In the genomic region with DNA sequence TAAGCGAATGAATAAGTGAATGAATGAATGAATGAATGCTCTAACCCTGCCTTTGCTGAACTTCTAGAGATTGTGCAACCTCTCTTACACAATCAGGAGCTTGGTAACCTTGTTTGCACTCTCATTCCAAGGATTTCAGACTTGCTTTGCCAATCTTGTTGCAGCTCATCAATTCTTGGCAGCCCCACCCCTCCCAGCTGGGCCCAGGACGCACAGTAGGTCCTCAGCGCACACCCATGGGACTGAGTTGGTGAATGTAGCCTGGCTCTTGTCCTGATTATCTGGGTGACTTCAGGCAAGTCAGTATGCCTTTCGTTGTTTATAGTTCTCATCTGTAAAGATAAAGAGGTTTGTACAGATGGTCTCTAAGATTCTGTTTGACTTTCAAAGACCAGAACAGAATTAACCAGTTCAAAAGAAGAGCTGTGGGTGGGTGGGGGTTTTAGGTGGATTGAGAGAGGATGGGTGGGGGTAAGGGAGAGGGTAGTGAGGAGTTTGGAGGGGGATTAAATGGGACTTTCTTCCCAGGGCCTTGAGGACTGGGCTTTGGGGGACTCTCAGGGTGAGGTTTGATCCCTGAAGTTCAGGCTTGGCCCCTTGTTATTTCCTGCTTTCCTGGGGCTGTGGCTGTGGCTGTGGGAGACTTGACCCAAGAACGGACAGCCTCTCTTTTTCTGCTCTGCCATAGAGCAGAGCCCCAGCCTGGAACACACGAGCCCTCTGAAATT, we compare ENCODE assay signal across 1 cellular context.
TF ChIP-seq lines count a peak whose summit lies in the region.

No MANE protein-coding gene starts in this region.

TF ChIP-seq in K562, 482 proteins besides CTCF, POLR2A, EP300 and RAD21 (continued from another document):
- TF ChIP-seq, protein P1, sequence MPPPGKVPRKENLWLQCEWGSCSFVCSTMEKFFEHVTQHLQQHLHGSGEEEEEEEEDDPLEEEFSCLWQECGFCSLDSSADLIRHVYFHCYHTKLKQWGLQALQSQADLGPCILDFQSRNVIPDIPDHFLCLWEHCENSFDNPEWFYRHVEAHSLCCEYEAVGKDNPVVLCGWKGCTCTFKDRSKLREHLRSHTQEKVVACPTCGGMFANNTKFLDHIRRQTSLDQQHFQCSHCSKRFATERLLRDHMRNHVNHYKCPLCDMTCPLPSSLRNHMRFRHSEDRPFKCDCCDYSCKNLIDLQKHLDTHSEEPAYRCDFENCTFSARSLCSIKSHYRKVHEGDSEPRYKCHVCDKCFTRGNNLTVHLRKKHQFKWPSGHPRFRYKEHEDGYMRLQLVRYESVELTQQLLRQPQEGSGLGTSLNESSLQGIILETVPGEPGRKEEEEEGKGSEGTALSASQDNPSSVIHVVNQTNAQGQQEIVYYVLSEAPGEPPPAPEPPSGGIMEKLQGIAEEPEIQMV (tag; conservative IDR thresholded peaks at IDR 0.05; ENCODE audit: low read depth), result no peak
- TF ChIP-seq CEBPG (CRISPR knock-in tag; IDR thresholded peaks at IDR 0.05) (peak; percentile 88), CEBPG (tag; conservative IDR thresholded peaks at IDR 0.05 in 1 of 2, IDR thresholded peaks at IDR 0.05 in 1 of 2) (peak; percentile 94 to 98), CXXC5 (CRISPR knock-in tag; IDR thresholded peaks at IDR 0.05) (peak; percentile 27; the same call in 1 of the 2 replicates), ZNF24 (IDR thresholded peaks at IDR 0.05) (peak; percentile 99), HNRNPH1 (optimal IDR thresholded peaks at IDR 0.05; ENCODE audit: low read depth, low read length) (no peak), MEF2A (IDR thresholded peaks at IDR 0.05; ENCODE audit: control insufficient read depth, low read depth, low read length) (0 out of 2 replicates have a peak, but pooled peaks have one; percentile 13), MEIS2 (IDR thresholded peaks at IDR 0.05; ENCODE audit: partially characterized antibody) (peak; percentile 37), PRMT5 (CRISPR knock-in tag; IDR thresholded peaks at IDR 0.05) (no peak), ARID1B (IDR thresholded peaks at IDR 0.05) (peak; percentile 93), KDM1A (IDR thresholded peaks at IDR 0.05) (peak; percentile 62 to 63; a peak in 3 of 4 replicates), ARNT (IDR thresholded peaks at IDR 0.05) (no peak), NFE2L1 (tag; IDR thresholded peaks at IDR 0.05; ENCODE audit: borderline replicate concordance, low read depth) (no peak), DPF2 (IDR thresholded peaks at IDR 0.05) (peak; percentile 89), RBFOX2 (IDR thresholded peaks at IDR 0.05; ENCODE audit: low read depth, low read length) (no peak), ZFP36 (IDR thresholded peaks at IDR 0.05; ENCODE audit: low read depth, low read length, partially characterized antibody) (no peak), RAD51 (IDR thresholded peaks at IDR 0.05; ENCODE audit: borderline replicate concordance, low read depth) (no peak), POLR2AphosphoS5 (IDR thresholded peaks at IDR 0.05; ENCODE audit: control insufficient read depth, insufficient read depth, low read depth, low read length) (peak; percentile 31; the same call in 1 of the 2 replicates), TOE1 (IDR thresholded peaks at IDR 0.05; ENCODE audit: borderline replicate concordance) (0 out of 2 replicates have a peak, but pooled peaks have one; percentile 13), TOE1 (CRISPR knock-in tag; IDR thresholded peaks at IDR 0.05; ENCODE audit: borderline replicate concordance, low read depth) (no peak), HDAC3 (IDR thresholded peaks at IDR 0.05; ENCODE audit: borderline replicate concordance, partially characterized antibody) (peak; percentile 62), DACH1 (IDR thresholded peaks at IDR 0.05; ENCODE audit: partially characterized antibody) (peak; percentile 51), TCF3 (CRISPR knock-in tag; IDR thresholded peaks at IDR 0.05) (peak; percentile 84), KLF13 (tag; IDR thresholded peaks at IDR 0.05; ENCODE audit: borderline replicate concordance, low read depth) (peak; percentile 70; the same call in 1 of the 2 replicates), ZNF507 (tag; conservative IDR thresholded peaks at IDR 0.05) (no peak), ZC3H8 (IDR thresholded peaks at IDR 0.05) (no peak), FOXA3 (CRISPR knock-in tag; conservative IDR thresholded peaks at IDR 0.05 in 1 of 2, IDR thresholded peaks at IDR 0.05 in 1 of 2) (peak in 1 of 2 experiments; percentile 64; a peak in 1 of 4 replicates), FOXJ2 (tag; IDR thresholded peaks at IDR 0.05) (peak; percentile 37; the same call in 1 of the 2 replicates), ZNF324 (CRISPR knock-in tag; IDR thresholded peaks at IDR 0.05) (no peak)
- TF ChIP-seq, protein P2, sequence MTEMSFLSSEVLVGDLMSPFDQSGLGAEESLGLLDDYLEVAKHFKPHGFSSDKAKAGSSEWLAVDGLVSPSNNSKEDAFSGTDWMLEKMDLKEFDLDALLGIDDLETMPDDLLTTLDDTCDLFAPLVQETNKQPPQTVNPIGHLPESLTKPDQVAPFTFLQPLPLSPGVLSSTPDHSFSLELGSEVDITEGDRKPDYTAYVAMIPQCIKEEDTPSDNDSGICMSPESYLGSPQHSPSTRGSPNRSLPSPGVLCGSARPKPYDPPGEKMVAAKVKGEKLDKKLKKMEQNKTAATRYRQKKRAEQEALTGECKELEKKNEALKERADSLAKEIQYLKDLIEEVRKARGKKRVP (CRISPR knock-in tag; IDR thresholded peaks at IDR 0.05), result no peak
- TF ChIP-seq, protein P3, sequence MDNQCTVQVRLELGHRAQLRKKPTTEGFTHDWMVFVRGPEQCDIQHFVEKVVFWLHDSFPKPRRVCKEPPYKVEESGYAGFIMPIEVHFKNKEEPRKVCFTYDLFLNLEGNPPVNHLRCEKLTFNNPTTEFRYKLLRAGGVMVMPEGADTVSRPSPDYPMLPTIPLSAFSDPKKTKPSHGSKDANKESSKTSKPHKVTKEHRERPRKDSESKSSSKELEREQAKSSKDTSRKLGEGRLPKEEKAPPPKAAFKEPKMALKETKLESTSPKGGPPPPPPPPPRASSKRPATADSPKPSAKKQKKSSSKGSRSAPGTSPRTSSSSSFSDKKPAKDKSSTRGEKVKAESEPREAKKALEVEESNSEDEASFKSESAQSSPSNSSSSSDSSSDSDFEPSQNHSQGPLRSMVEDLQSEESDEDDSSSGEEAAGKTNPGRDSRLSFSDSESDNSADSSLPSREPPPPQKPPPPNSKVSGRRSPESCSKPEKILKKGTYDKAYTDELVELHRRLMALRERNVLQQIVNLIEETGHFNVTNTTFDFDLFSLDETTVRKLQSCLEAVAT (IDR thresholded peaks at IDR 0.05), result peak; percentile 22 to 48; a peak in 2 of 4 replicates
